Comparison of ENCODE assay signal across 8 cellular contexts in genomic region chr19:55600336-55601028, GRCh38. TPM values are rescaled to one million over a fixed set of nuclear protein-coding genes. Genes with fewer than 3 reads are reported as not detected.
DNase-seq lines count a peak whose midpoint lies in the region; ATAC-seq and TF ChIP-seq lines count a peak whose summit lies in the region.

No MANE protein-coding gene starts in this region.

- CTCF ChIA-PET in activated CD8-positive, alpha-beta T cell treated with anti-CD3 and anti-CD28 coated beads for 36 hours (lab: Charles Lee): interaction anchor here (1.8 to 4.0 kb wide), 2 partner anchors 32 to 54 kb away, joined by 6 to 24 read pairs; no protein-coding TSS in a partner anchor

- H3K27me3 Mint-ChIP-seq in activated CD8-positive, alpha-beta T cell treated with anti-CD3 and anti-CD28 coated beads for 36 hours: no peaks in the 10 kb centered on the region

- H3K36me3 Mint-ChIP-seq in activated CD8-positive, alpha-beta T cell treated with anti-CD3 and anti-CD28 coated beads for 36 hours (ENCODE audit: low read depth): peaks cover 29% of the 10 kb centered on the region

- TF ChIP-seq POLR2A in ovary (IDR thresholded peaks at IDR 0.05): peak; percentile 17

- peak overlapping the region; percentile 69 to 82 for H3K4me3 ChIP-seq in foreskin fibroblast (ENCODE audit: low read depth in 1 of 2, low read length in 2 of 2)
- H3K4me3 ChIP-seq in ovary: peak overlapping the region; percentile 96

- intact Hi-C loops in activated CD8-positive, alpha-beta T cell treated with anti-CD3 and anti-CD28 coated beads for 36 hours (cut with micrococcal nuclease): no loop called here
- intact Hi-C loops in ovary (cut with DNase I): no loop called here

- peak; percentile 13 for ATAC-seq in HG02571 (IDR thresholded peaks at IDR 0.05; ENCODE audit: unreplicated experiment)
- peak; percentile 0 for ATAC-seq in activated CD8-positive, alpha-beta T cell treated with anti-CD3 and anti-CD28 coated beads for 36 hours

- TF ChIP-seq EP300 in ovary (IDR thresholded peaks at IDR 0.05): no peak

- H3K27ac Mint-ChIP-seq in activated CD8-positive, alpha-beta T cell treated with anti-CD3 and anti-CD28 coated beads for 36 hours: peak overlapping the region; percentile 84

- peaks cover 2% of the 10 kb centered on the region for H3K4me1 ChIP-seq in ovary (ENCODE audit: insufficient read depth)

- TF ChIP-seq CTCF in activated CD8-positive, alpha-beta T cell treated with anti-CD3 and anti-CD28 coated beads for 36 hours (IDR thresholded peaks at IDR 0.05): no peak
- TF ChIP-seq CTCF in foreskin fibroblast (IDR thresholded peaks at IDR 0.05; ENCODE audit: low read depth, low read length) (no peak), ovary (IDR thresholded peaks at IDR 0.05) (no peak)

- POLR2A ChIA-PET in activated CD8-positive, alpha-beta T cell treated with anti-CD3 and anti-CD28 coated beads for 36 hours (lab: Charles Lee): interaction anchor here (0.7 to 1.6 kb wide), 5 partner anchors 19 to 123 kb away, joined by 4 to 8 read pairs (median 5); partner anchors contain the start of genes ZNF581, ZNF628 and ZNF784

- H3K4me3 Mint-ChIP-seq in activated CD8-positive, alpha-beta T cell treated with anti-CD3 and anti-CD28 coated beads for 36 hours: peak overlapping the region; percentile 88

- no peaks in the 10 kb centered on the region for H3K9me3 ChIP-seq in ovary

- peaks cover 32% of the 10 kb centered on the region for H3K4me1 Mint-ChIP-seq in activated CD8-positive, alpha-beta T cell treated with anti-CD3 and anti-CD28 coated beads for 36 hours (ENCODE audit: low read depth)

- H3K9me3 Mint-ChIP-seq in activated CD8-positive, alpha-beta T cell treated with anti-CD3 and anti-CD28 coated beads for 36 hours: peaks cover 2% of the 10 kb centered on the region

- WGBS in ovary, 3 donors: 1 to 2% (median 1%) methylated on average over 33 to 63 of the region's 67 CpGs

- H3K27ac ChIP-seq in ovary: peak overlapping the region; percentile 90 to 99

- H3K27me3 ChIP-seq in ovary: no peaks in the 10 kb centered on the region

- peak; percentile 75 for DNase-seq in SIG-M5 treated with dmso at 0.1 percent for 504 hours (lab: John Stamatoyannopoulos, UW; ENCODE audit: unreplicated experiment)
- DNase-seq in SIG-M5 (lab: John Stamatoyannopoulos, UW): no peak
- peak; percentile 27 for DNase-seq in NCI-H1436 treated with DMSO at 0.1 percent for 48 hours (lab: John Stamatoyannopoulos, UW)
- DNase-seq in activated CD8-positive, alpha-beta T cell treated with anti-CD3 and anti-CD28 coated beads for 36 hours: peak; percentile 84
- peak in 1 of 2 donors; percentile 75 for DNase-seq in foreskin fibroblast
- DNase-seq in ovary: peak in 4 of 5 donors; percentile 80 to 89 (median 86)
- DNase-seq in ecto neural progenitor cell (ENCODE audit: low spot score): no peak

- no peaks in the 10 kb centered on the region for H3K36me3 ChIP-seq in ovary

RNA-seq across cellular contexts. Expression of gene ZNF524, which starts 0.4 kb away (rescaled TPM):
- 10 to 100 TPM; 11.0 to 12.3 TPM for total RNA-seq in activated CD8-positive, alpha-beta T cell treated with anti-CD3 and anti-CD28 coated beads for 36 hours
- 10 to 100 TPM; 13.7 to 22.3 (median 17.8) TPM for total RNA-seq in ovary
- 10 to 100 TPM in 1 of 2 donors, under 1 TPM in 1; 0.15 to 28.0 TPM for polyA plus RNA-seq in ovary

RNA-seq across cellular contexts. Expression of gene FIZ1, which starts 1.2 kb away (rescaled TPM):
- total RNA-seq in activated CD8-positive, alpha-beta T cell treated with anti-CD3 and anti-CD28 coated beads for 36 hours: 10 to 100 TPM; 11.4 to 13.2 TPM
- 10 to 100 TPM in 5 of 7 donors, 1 to 10 TPM in 2; 3.6 to 22.7 (median 16.6) TPM for total RNA-seq in ovary
- 10 to 100 TPM in 1 of 2 donors, 1 to 10 TPM in 1; 9.4 to 11.0 TPM for polyA plus RNA-seq in ovary

RNA-seq across cellular contexts. Expression of gene ZNF865, which starts 5.0 kb away (rescaled TPM):
- 10 to 100 TPM; 10.6 to 11.7 TPM for total RNA-seq in activated CD8-positive, alpha-beta T cell treated with anti-CD3 and anti-CD28 coated beads for 36 hours
- 10 to 100 TPM in 5 of 7 donors, 1 to 10 TPM in 2; 4.0 to 20.9 (median 17.6) TPM for total RNA-seq in ovary
- polyA plus RNA-seq in ovary: 10 to 100 TPM in 1 of 2 donors, under 1 TPM in 1; 0.42 to 10.5 TPM

RNA-seq across cellular contexts. Expression of gene ZNF579, which starts 19.8 kb away (rescaled TPM):
- 1 to 10 TPM; 7.2 TPM for total RNA-seq in activated CD8-positive, alpha-beta T cell treated with anti-CD3 and anti-CD28 coated beads for 36 hours
- 10 to 100 TPM in 5 of 7 donors, 1 to 10 TPM in 2; 2.7 to 24.4 (median 16.8) TPM for total RNA-seq in ovary
- 10 to 100 TPM in 1 of 2 donors, 1 to 10 TPM in 1; 5.6 to 10.5 TPM for polyA plus RNA-seq in ovary

RNA-seq across cellular contexts. Expression of gene ZNF784, which starts 23.9 kb away (rescaled TPM):
- total RNA-seq in activated CD8-positive, alpha-beta T cell treated with anti-CD3 and anti-CD28 coated beads for 36 hours: 1 to 10 TPM; 3.6 to 3.7 TPM
- 10 to 100 TPM in 4 of 7 donors, 1 to 10 TPM in 3; 6.5 to 16.9 (median 11.7) TPM for total RNA-seq in ovary
- polyA plus RNA-seq in ovary: 10 to 100 TPM in 1 of 2 donors, 1 to 10 TPM in 1; 6.0 to 12.3 TPM

Comparison
In these comparisons a context has a peak if more than half of its experiments do, and no peak if none do; other contexts are left out.
1. DNase-seq: peak in SIG-M5 treated with dmso at 0.1 percent for 504 hours (single experiment), NCI-H1436 treated with DMSO at 0.1 percent for 48 hours (single experiment), activated CD8-positive, alpha-beta T cell treated with anti-CD3 and anti-CD28 coated beads for 36 hours (single experiment) and ovary (4 of 5); none in SIG-M5 (single experiment) and ecto neural progenitor cell (single experiment).